Comparison of ENCODE assay signal across 8 cellular contexts in the genomic region with DNA sequence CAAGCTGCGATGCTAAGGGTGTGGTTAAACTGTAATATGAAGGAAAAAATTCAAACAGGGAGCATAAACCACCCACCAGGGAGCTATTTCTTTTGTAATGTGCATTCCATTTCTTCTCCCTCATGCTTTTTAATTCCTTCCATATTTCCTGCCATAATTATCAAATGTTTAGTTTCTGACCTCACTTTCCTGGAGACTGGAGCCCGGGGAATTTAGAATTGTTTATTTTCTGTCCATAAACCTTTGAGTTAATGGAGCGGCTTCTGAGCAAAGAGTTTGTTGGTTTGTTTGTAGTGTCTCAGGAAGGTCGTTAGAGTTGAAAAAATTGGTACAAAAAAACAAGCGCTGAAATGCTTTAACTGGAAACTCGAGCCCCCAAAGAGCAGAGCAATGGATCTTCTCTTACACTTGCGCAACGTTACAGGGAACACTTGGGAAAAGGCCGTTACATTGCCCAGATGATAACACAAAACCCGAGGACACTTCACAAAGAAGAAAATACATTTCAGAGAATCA. TPM values are rescaled to one million over a fixed set of nuclear protein-coding genes. Genes with fewer than 3 reads are reported as not detected.
DNase-seq lines count a peak whose midpoint lies in the region; ATAC-seq and TF ChIP-seq lines count a peak whose summit lies in the region.

No MANE protein-coding gene starts in this region.

- DNase-seq in CD14-positive monocyte (ENCODE audit: low spot score) (no peak), Panc1 (ENCODE audit: low read depth, low spot score) (no peak), nephron progenitor cell (no peak), COR-L47 (lab: John Stamatoyannopoulos, UW) (no peak), hypothalamus (lab: John Stamatoyannopoulos, UW) (no peak)
- DNase-seq in activated CD4-positive, CD25-positive, alpha-beta regulatory T cell treated with anti-CD3 and anti-CD28 coated beads, Interleukin-2, amount 50 U/mL, for 72 hours, result no peak

- H3K9me3 Mint-ChIP-seq in CD14-positive monocyte (peaks cover 0 to 15% (median 9%) of the 10 kb centered on the region in 7 donors), nephron progenitor cell (peaks cover 5% of the 10 kb centered on the region)

- H3K27me3 ChIP-seq in Panc1 (ENCODE audit: control insufficient read depth, insufficient read depth, low read length), result peaks cover 23% of the 10 kb centered on the region
- no peaks in the 10 kb centered on the region for H3K27me3 ChIP-seq in esophagus (ENCODE audit: control insufficient read depth in 1 of 2, insufficient read depth in 2 of 2, low read length in 2 of 2)

- H3K27ac ChIP-seq in Panc1 (ENCODE audit: low read length) (no peak overlapping the region), esophagus (ENCODE audit: low read depth in 2 of 2, low read length in 1 of 2) (peak overlapping the region; percentile 72 to 84)

- 7 to 8% methylated on average over 10 of the region's 10 CpGs for WGBS in esophagus, 2 donors

- H3K4me1 Mint-ChIP-seq in CD14-positive monocyte (peaks cover 12% of the 10 kb centered on the region), nephron progenitor cell (peaks cover 59% of the 10 kb centered on the region)

- H3K4me3 ChIP-seq in Panc1 (ENCODE audit: low read depth in 2 of 2, low read length in 2 of 2), result peak overlapping the region; percentile 54 to 59
- H3K4me3 ChIP-seq in esophagus (ENCODE audit: low read depth in 1 of 2, low read length in 2 of 2), result peak overlapping the region; percentile 66 to 71

- CTCF ChIA-PET in Panc1 (lab: Charles Lee), result interaction anchor here (0.6 kb wide), 1 partner anchor 186 kb away, joined by 3 read pairs; no protein-coding TSS in a partner anchor

- H3K9me3 ChIP-seq in Panc1 (ENCODE audit: control insufficient read depth, insufficient read depth, low read depth, low read length), result no peaks in the 10 kb centered on the region
- no peaks in the 10 kb centered on the region for H3K9me3 ChIP-seq in esophagus (ENCODE audit: control insufficient read depth in 2 of 2, insufficient read depth in 1 of 2, low read depth in 1 of 2, low read length in 1 of 2)

- POLR2A ChIA-PET in Panc1 (lab: Charles Lee), result no interaction called here

- H3K27me3 Mint-ChIP-seq in CD14-positive monocyte (ENCODE audit: low read depth in 3 of 3), result peaks cover 24 to 49% (median 39%) of the 10 kb centered on the region in 3 donors
- peaks cover 4% of the 10 kb centered on the region for H3K27me3 Mint-ChIP-seq in nephron progenitor cell (ENCODE audit: low read depth, poor library complexity)

- in situ Hi-C loops in Panc1 (cut with HindIII; ENCODE audit: low pct_unique_long_range_greater_than_20kb, low sequenced_read_pairs), result no loop called here

- intact Hi-C loops in CD14-positive monocyte (cut with micrococcal nuclease) (no loop called here), Panc1 (cut with micrococcal nuclease; ENCODE audit: unreplicated experiment) (no loop called here)

- peaks cover 0 to 8% of the 10 kb centered on the region in 2 donors for H3K36me3 Mint-ChIP-seq in CD14-positive monocyte
- peaks cover 25% of the 10 kb centered on the region for H3K36me3 Mint-ChIP-seq in nephron progenitor cell (ENCODE audit: low read depth)

- H3K36me3 ChIP-seq in Panc1 (ENCODE audit: control insufficient read depth, insufficient read depth, low read length) (no peaks in the 10 kb centered on the region), esophagus (ENCODE audit: control insufficient read depth in 2 of 2, insufficient read depth in 2 of 2, low read length in 1 of 2) (no peaks in the 10 kb centered on the region)

- no peak overlapping the region for H3K27ac Mint-ChIP-seq in CD14-positive monocyte
- peak overlapping the region; percentile 90 for H3K27ac Mint-ChIP-seq in nephron progenitor cell

- peak overlapping the region; percentile 92 to 96 for H3K4me3 Mint-ChIP-seq in CD14-positive monocyte
- peak overlapping the region; percentile 97 for H3K4me3 Mint-ChIP-seq in nephron progenitor cell

- no TSS peak for BruUV-seq in Panc1 (replicated peaks; lab: Mats Ljungman, UMichigan)

- ATAC-seq in Panc1 (no peak), HG03432 (IDR thresholded peaks at IDR 0.05; ENCODE audit: unreplicated experiment) (no peak)

- TF ChIP-seq CTCF in CD14-positive monocyte (IDR thresholded peaks at IDR 0.05) (no peak), Panc1 (IDR thresholded peaks at IDR 0.05) (no peak), nephron progenitor cell (IDR thresholded peaks at IDR 0.05) (no peak)

- H3K4me1 ChIP-seq in Panc1 (ENCODE audit: control insufficient read depth, insufficient read depth, low read length) (0 out of 2 replicates have a peak, but pooled peaks cover 3% of the 10 kb centered on the region), esophagus (ENCODE audit: control insufficient read depth in 2 of 2, insufficient read depth in 2 of 2, low read length in 1 of 2) (peaks cover 0 to 3% of the 10 kb centered on the region in 2 donors)

RNA-seq across cellular contexts. Expression of gene FSTL1, which starts 1.0 kb away (rescaled TPM):
- polyA plus RNA-seq in CD14-positive monocyte (under 1 TPM; 0.13 to 0.44 TPM), esophagus (10 to 100 TPM in 1 of 2 donors, 1 to 10 TPM in 1; 5.4 to 10.7 TPM)
- total RNA-seq in Panc1 (2021; ENCODE audit: unreplicated experiment), result 9.2 TPM
- 7.3 TPM for polyA plus RNA-seq in Panc1 (2012; ENCODE audit: insufficient read length)

Comparison
In these comparisons a context has a peak if more than half of its experiments do, and no peak if none do; other contexts are left out.
1. RNA of gene FSTL1, which starts 1.0 kb away (polyA plus RNA-seq): 5.4 to 10.7 TPM in esophagus; 0.13 to 0.44 TPM in CD14-positive monocyte; every median in the first group is over 4 times any median in the second.